Comparison of ENCODE assay signal across 1 cellular context in genomic region chr3:138923531-138923994, GRCh38.
A peak's percentile ranks its signal among the peaks of the same experiment; 100 is the strongest.
TF ChIP-seq lines count a peak whose summit lies in the region.

No MANE protein-coding gene starts in this region.

TF ChIP-seq in GM12878, 131 proteins besides CTCF, POLR2A, EP300 and RAD21 (continued from another document):
- peak in 1 of 2 experiments; percentile 20; a peak in 1 of 4 replicates for TF ChIP-seq BHLHE40 (IDR thresholded peaks at IDR 0.05; ENCODE audit: borderline replicate concordance in 1 of 2, low read depth in 2 of 2, low read length in 1 of 2)
